In the genomic region with DNA sequence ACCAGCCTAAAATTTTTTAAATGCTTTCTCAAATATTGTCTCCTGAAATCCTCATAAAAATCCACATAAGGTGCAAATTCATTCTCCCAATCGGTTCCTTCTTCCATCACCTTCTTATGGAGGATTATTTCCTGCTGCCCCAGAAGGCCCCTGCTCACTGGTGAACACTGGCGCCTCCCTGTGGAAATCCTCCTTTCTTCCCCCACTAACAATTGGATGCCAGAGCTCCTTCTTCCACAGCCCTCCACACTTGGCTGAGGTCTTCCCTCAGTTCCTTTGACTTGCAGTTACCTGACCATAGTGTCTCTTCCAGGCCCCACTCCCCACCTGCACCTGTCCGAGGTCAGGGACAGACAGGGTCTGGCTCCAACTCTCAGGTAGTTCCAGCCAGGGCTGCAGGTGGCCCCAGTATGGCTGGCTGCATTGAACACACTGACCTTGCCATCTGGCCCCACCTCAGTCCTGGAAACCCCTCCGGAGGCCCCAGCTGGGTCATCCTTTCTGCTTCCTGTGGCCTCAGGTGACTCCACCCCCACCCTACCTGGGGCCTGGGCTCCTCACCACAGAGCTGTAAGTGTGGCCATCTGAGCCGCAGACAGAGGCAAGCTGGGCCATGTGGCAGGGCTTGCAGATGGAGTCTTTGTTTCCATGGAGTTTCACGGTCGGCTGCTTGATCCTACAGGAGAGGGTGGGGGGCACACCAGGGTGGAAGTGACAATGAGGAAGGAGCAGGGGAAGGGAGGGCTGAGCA, we compare ENCODE assay signal across 10 cellular contexts. TPM values are rescaled to one million over a fixed set of nuclear protein-coding genes. Genes with fewer than 3 reads are reported as not detected.
DNase-seq lines count a peak whose midpoint lies in the region; ATAC-seq and TF ChIP-seq lines count a peak whose summit lies in the region.
"Had no signal": no experiment of that assay in that cellular context is flagged by ENCODE, and none has a peak within 500 bp of the region (broad histone marks: within the 10 kb centered on the region; RNA-seq: fewer than 3 reads in every experiment).

No MANE protein-coding gene starts in this region.

- H3K9me3 Mint-ChIP-seq in activated T-cell treated with anti-CD3 and anti-CD28 coated beads, Interleukin-2, amount 50 U/mL, for 72 hours: no peaks in the 10 kb centered on the region

- H3K27ac ChIP-seq in brain microvascular endothelial cell: no peak overlapping the region
- H3K27ac ChIP-seq: ovary had no signal

- no peaks in the 10 kb centered on the region for H3F3A ChIP-seq in Loucy (ENCODE audit: low read depth)

- no peak for DNase-seq in activated T-cell treated with anti-CD3 and anti-CD28 coated beads, Interleukin-2, amount 50 U/mL, for 72 hours
- no peak for DNase-seq in activated T-cell treated with anti-CD3 and anti-CD28 coated beads, Interleukin-2, amount 50 U/mL, for 1 hour
- DNase-seq in brain microvascular endothelial cell (no peak), retina (peak; percentile 77), NCI-H2227 (lab: John Stamatoyannopoulos, UW; ENCODE audit: unreplicated experiment) (no peak), NCI-H2029 (lab: John Stamatoyannopoulos, UW) (no peak)
- no peak for DNase-seq in activated CD4-positive, alpha-beta T cell treated with anti-CD3 and anti-CD28 coated beads, Interleukin-2, amount 50 U/mL, for 1 hour
- DNase-seq: ovary had no signal

- H3K9ac ChIP-seq in Loucy (ENCODE audit: low read depth, low read length, poor library complexity, severe bottlenecking): peak overlapping the region; percentile 87

- no peaks in the 10 kb centered on the region for H3K9me2 ChIP-seq in Loucy (replicated peaks; ENCODE audit: low read depth, low read length)

- peaks cover 61% of the 10 kb centered on the region for H3K4me1 ChIP-seq in Loucy (ENCODE audit: insufficient read depth, low read length, poor library complexity, severe bottlenecking)
- H3K4me1 ChIP-seq: HAP-1 had no signal

- peak overlapping the region; percentile 94 for H3K27ac Mint-ChIP-seq in activated T-cell treated with anti-CD3 and anti-CD28 coated beads, Interleukin-2, amount 50 U/mL, for 72 hours

- peaks cover 43% of the 10 kb centered on the region for H3K4me1 Mint-ChIP-seq in activated T-cell treated with anti-CD3 and anti-CD28 coated beads, Interleukin-2, amount 50 U/mL, for 72 hours (ENCODE audit: low read depth)

- TF ChIP-seq CTCF in Loucy (conservative IDR thresholded peaks at IDR 0.05; ENCODE audit: low read length): peak; percentile 79
- peak; percentile 36 for TF ChIP-seq CTCF in brain microvascular endothelial cell (IDR thresholded peaks at IDR 0.05; ENCODE audit: low read depth, low read length, missing control alignments)

- H3K4me3 ChIP-seq in Loucy (ENCODE audit: low read length, poor library complexity, severe bottlenecking): peak overlapping the region; percentile 82
- H3K4me3 ChIP-seq in brain microvascular endothelial cell (ENCODE audit: low read depth, low read length): no peak overlapping the region
- H3K4me3 ChIP-seq: HAP-1, ovary had no signal

- H3K4me2 ChIP-seq in Loucy (ENCODE audit: low read depth, low read length, poor library complexity, severe bottlenecking): peak overlapping the region; percentile 90

- no peak overlapping the region for H3K4me3 Mint-ChIP-seq in activated T-cell treated with anti-CD3 and anti-CD28 coated beads, Interleukin-2, amount 50 U/mL, for 72 hours

- H4K20me1 ChIP-seq in Loucy (ENCODE audit: insufficient read depth, low read length, poor library complexity, severe bottlenecking): peaks cover 3% of the 10 kb centered on the region

- in situ Hi-C loops in brain microvascular endothelial cell (cut with HindIII; ENCODE audit: low pct_ligation_motif_present, low sequenced_read_pairs): no loop called here

- peak overlapping the region; percentile 56 for H2AFZ ChIP-seq in Loucy (ENCODE audit: low read length)

- H3K36me3 ChIP-seq in Loucy (ENCODE audit: insufficient read depth, low read length) (peaks cover 14% of the 10 kb centered on the region; the same call in 1 of the 2 replicates), brain microvascular endothelial cell (replicated peaks) (no peaks in the 10 kb centered on the region)
- H3K36me3 ChIP-seq: HAP-1, ovary had no signal

- no peaks in the 10 kb centered on the region for H3K27me3 Mint-ChIP-seq in activated T-cell treated with anti-CD3 and anti-CD28 coated beads, Interleukin-2, amount 50 U/mL, for 72 hours (ENCODE audit: low read depth)

- H3K36me3 Mint-ChIP-seq in activated T-cell treated with anti-CD3 and anti-CD28 coated beads, Interleukin-2, amount 50 U/mL, for 72 hours (ENCODE audit: insufficient read depth in 2 of 2): peaks cover 15 to 32% of the 10 kb centered on the region in 2 donors

- H3K79me2 ChIP-seq in Loucy (ENCODE audit: insufficient read depth, low read length): peaks cover 35% of the 10 kb centered on the region

- no peak for ATAC-seq in activated T-cell treated with anti-CD3 and anti-CD28 coated beads, Interleukin-2, amount 50 U/mL, for 72 hours (replicated peaks in 1 of 2)

- no peaks in the 10 kb centered on the region for H3K9me3 ChIP-seq in Loucy (ENCODE audit: insufficient read depth, low read depth, low read length)
- H3K9me3 ChIP-seq: HAP-1, ovary had no signal

- H3K27me3 ChIP-seq in Loucy (ENCODE audit: insufficient read depth, low read length, poor library complexity, severe bottlenecking) (no peaks in the 10 kb centered on the region), brain microvascular endothelial cell (replicated peaks) (no peaks in the 10 kb centered on the region)
- H3K27me3 ChIP-seq: ovary had no signal

RNA-seq across cellular contexts. Expression of a gene that starts 18.4 kb away (rescaled TPM):
- 100 to 1,000 TPM; 253 to 291 TPM for total RNA-seq in activated T-cell treated with anti-CD3 and anti-CD28 coated beads, Interleukin-2, amount 50 U/mL, for 72 hours
